21 cellular contexts compared by ENCODE assay signal in the genomic region with DNA sequence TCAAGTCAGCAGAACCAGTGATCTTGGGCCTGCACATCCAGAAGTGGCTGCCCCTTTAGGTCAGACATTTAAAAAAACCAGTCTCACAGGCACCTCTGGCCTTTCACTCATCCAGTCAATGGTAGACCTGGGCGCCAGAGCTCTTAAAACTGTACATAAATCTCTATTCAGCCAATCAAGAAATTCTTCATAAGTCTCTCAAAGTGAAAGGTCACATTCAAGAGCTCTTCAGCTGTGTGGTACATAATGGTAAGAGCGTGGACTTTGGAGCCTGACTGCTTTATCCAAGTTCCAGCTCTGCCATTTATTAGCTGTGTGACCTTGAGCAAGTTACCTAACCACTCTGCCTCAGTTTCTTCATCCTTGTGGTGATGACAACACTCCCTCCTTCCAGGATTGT. TPM values are rescaled to one million over a fixed set of nuclear protein-coding genes. Genes with fewer than 3 reads are reported as not detected.
"Had no signal": no experiment of that assay in that cellular context is flagged by ENCODE, and none has a peak within 500 bp of the region (broad histone marks: within the 10 kb centered on the region; RNA-seq: fewer than 3 reads in every experiment).

No MANE protein-coding gene starts in this region.

- ATAC-seq: activated T-cell treated with anti-CD3 and anti-CD28 coated beads, Interleukin-2, amount 50 U/mL, for 4 hours; foreskin keratinocyte; left ventricle myocardium superior had no signal

- H3K4me3 ChIP-seq: sigmoid colon, smooth muscle cell, tibial nerve had no signal

- H3K9me3 Mint-ChIP-seq: activated naive CD8-positive, alpha-beta T cell treated with anti-CD3 and anti-CD28 coated beads, Interleukin-2, amount 10 ng/mL, durations not matched to agents 7 days and 5 days; activated T-cell treated with anti-CD3 and anti-CD28 coated beads, Interleukin-2, amount 50 U/mL, for 4 hours; activated T-helper 2 cell treated with anti-CD3 and anti-CD28 coated beads, Interferon-gamma antibody, Interleukin-2, Interleukin-4, amounts not matched to agents 10 μg/mL and 5 μg/mL and 100 μg/mL, durations not matched to agents 14 hours and 24 hours and 36 hours; T-helper 1 cell treated with Interleukin-12 subunit alpha and Interleukin-12 subunit beta and Interleukin-4 antibody, amounts not matched to agents 30 μg/mL and 1 μg/mL, for 36 hours had no signal

- H3K4me1 ChIP-seq: foreskin keratinocyte, sigmoid colon, tibial nerve had no signal

- H3K4me3 Mint-ChIP-seq: activated naive CD8-positive, alpha-beta T cell treated with anti-CD3 and anti-CD28 coated beads, Interleukin-2, amount 10 ng/mL, durations not matched to agents 7 days and 5 days; activated T-cell treated with anti-CD3 and anti-CD28 coated beads, Interleukin-2, amount 50 U/mL, for 4 hours; nephron progenitor cell; T-helper 1 cell treated with Interleukin-12 subunit alpha and Interleukin-12 subunit beta and Interleukin-4 antibody, amounts not matched to agents 30 μg/mL and 1 μg/mL, for 36 hours had no signal

- H3K36me3 Mint-ChIP-seq: activated naive CD8-positive, alpha-beta T cell treated with anti-CD3 and anti-CD28 coated beads, Interleukin-2, amount 10 ng/mL, durations not matched to agents 7 days and 5 days had no signal

- H3K9me3 ChIP-seq: sigmoid colon, tibial nerve had no signal

- H3K27ac Mint-ChIP-seq: activated naive CD8-positive, alpha-beta T cell treated with anti-CD3 and anti-CD28 coated beads, Interleukin-2, amount 10 ng/mL, durations not matched to agents 7 days and 5 days; activated T-helper 2 cell treated with anti-CD3 and anti-CD28 coated beads, Interferon-gamma antibody, Interleukin-2, Interleukin-4, amounts not matched to agents 10 μg/mL and 5 μg/mL and 100 μg/mL, durations not matched to agents 14 hours and 24 hours and 36 hours; nephron progenitor cell; T-helper 1 cell treated with Interleukin-12 subunit alpha and Interleukin-12 subunit beta and Interleukin-4 antibody, amounts not matched to agents 30 μg/mL and 1 μg/mL, for 36 hours had no signal

- H3K27me3 ChIP-seq: foreskin keratinocyte, sigmoid colon, tibial nerve had no signal

- H3K4me1 Mint-ChIP-seq: activated naive CD8-positive, alpha-beta T cell treated with anti-CD3 and anti-CD28 coated beads, Interleukin-2, amount 10 ng/mL, durations not matched to agents 7 days and 5 days had no signal

- H3K27ac ChIP-seq: foreskin keratinocyte, sigmoid colon had no signal

- DNase-seq: activated CD4-positive, alpha-beta T cell treated with anti-CD3 and anti-CD28 coated beads for 4 hours; activated CD4-positive, alpha-beta T cell treated with anti-CD3 and anti-CD28 coated beads, Interleukin-2, amount 50 U/mL, for 48 hours; activated CD4-positive, CD25-positive, alpha-beta regulatory T cell; activated CD8-positive, alpha-beta memory T cell treated with anti-CD3 and anti-CD28 coated beads, Interleukin-2, amount 50 U/mL, for 48 hours; activated naive CD4-positive, alpha-beta T cell treated with Interleukin-2 at 50 U/mL for 16 hours; activated naive CD8-positive, alpha-beta T cell treated with anti-CD3 and anti-CD28 coated beads, Interleukin-2, amount 10 ng/mL, durations not matched to agents 7 days and 5 days; activated T-cell treated with anti-CD3 and anti-CD28 coated beads, Interleukin-2, amount 50 U/mL, for 4 hours; amniotic stem cell; effector CD8-positive, alpha-beta T cell; foreskin keratinocyte; left ventricle myocardium superior; nephron progenitor cell; sigmoid colon; stimulated activated CD4-positive, alpha-beta T cell treated with anti-CD3 and anti-CD28 coated beads, Interleukin-4, amount 100 ng/mL, for 1 hour; stimulated activated naive CD4-positive, alpha-beta T cell; T1000 had no signal

- H3K36me3 ChIP-seq: sigmoid colon, tibial nerve had no signal

RNA-seq across cellular contexts. Expression of gene ADAMTS7, which starts 39.1 kb away (rescaled TPM):
- total RNA-seq: mononuclear cell had no signal
